Comparison of ENCODE assay signal across 20 cellular contexts in the genomic region with DNA sequence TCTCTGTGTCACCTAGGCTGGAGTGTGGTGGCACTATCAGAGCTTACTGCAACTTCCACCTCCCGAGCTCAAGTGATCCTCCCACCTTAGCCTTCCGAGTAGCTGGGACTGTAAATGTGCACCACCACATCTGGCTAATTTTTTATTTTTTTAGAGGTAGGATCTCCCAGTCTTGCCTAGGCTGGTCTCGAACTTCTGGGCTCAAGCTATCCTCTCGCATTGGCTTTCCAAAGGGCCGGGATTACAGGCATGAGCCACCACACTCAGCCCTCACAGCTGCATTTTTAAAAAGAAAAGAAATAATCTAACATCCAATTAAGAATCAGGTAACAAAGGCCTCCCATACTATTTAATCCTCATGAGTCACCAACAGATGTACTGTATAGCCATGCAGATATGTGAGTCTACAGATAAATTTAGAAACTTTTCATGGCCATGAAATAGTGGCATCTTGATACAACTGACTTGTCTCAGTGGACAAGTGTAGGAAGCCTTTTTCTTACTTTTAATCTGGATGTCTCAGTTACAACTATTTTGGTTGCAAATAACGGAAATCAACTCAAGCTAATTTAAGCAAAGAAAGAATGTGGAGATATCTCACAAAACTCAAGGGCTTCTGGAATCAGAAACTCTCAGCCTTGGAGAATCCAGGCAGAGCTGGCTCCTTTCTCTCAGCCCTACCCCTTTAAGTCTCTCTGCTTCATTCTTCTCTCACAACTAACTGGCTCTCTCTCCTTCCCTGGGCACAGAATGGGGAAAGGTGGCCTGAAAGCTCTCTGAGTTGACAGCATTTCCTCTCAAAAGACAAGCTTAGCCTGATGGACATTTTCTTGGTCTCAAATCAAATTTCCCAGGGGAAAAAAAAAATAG. TPM values are rescaled to one million over a fixed set of nuclear protein-coding genes. Genes with fewer than 3 reads are reported as not detected.
A peak's percentile ranks its signal among the peaks of the same experiment; 100 is the strongest.
DNase-seq lines count a peak whose midpoint lies in the region; ATAC-seq and TF ChIP-seq lines count a peak whose summit lies in the region.
"Had no signal": no experiment of that assay in that cellular context is flagged by ENCODE, and none has a peak within 500 bp of the region (broad histone marks: within the 10 kb centered on the region; RNA-seq: fewer than 3 reads in every experiment).

No MANE protein-coding gene starts in this region.

- H3K4me2 ChIP-seq in GM23338: no peak overlapping the region
- H3K4me2 ChIP-seq in osteoblast (ENCODE audit: insufficient read depth, low read length): no peak overlapping the region

- H3K79me2 ChIP-seq in GM23338 (replicated peaks; ENCODE audit: insufficient read depth) (no peaks in the 10 kb centered on the region), osteoblast (ENCODE audit: insufficient read depth, low read length) (no peaks in the 10 kb centered on the region)

- H4K20me1 ChIP-seq in GM23338 (replicated peaks; ENCODE audit: insufficient read depth) (no peaks in the 10 kb centered on the region), osteoblast (ENCODE audit: insufficient read depth, low read length) (no peaks in the 10 kb centered on the region)

- DNase-seq in GM23338 (ENCODE audit: low spot score) (no peak), OCI-M2 (lab: John Stamatoyannopoulos, UW; ENCODE audit: unreplicated experiment) (peak; percentile 16), cardiac fibroblast (ENCODE audit: low read depth in 2 of 2) (peak; percentile 40 to 65), osteoblast (ENCODE audit: insufficient read length, low spot score, missing footprints) (peak; percentile 58)
- DNase-seq in activated CD4-positive, alpha-beta T cell treated with anti-CD3 and anti-CD28 coated beads, Interleukin-2, amount 10 ng/mL, durations not matched to agents 7 days and 5 days: no peak
- DNase-seq: activated CD8-positive, alpha-beta T cell treated with anti-CD3 and anti-CD28 coated beads for 36 hours; activated naive CD8-positive, alpha-beta T cell treated with anti-CD3 and anti-CD28 coated beads for 36 hours; activated T-cell treated with anti-CD3 and anti-CD28 coated beads, Interleukin-2, amount 50 U/mL, for 48 hours; CD4-positive, alpha-beta memory T cell; central memory CD4-positive, alpha-beta T cell; DND-41; effector memory CD8-positive, alpha-beta T cell; left cardiac atrium; NCI-H1092; NCI-H526 treated with DMSO at 0.1 percent for 48 hours; Peyer's patch; retina had no signal

- CTCF ChIA-PET in activated CD4-positive, alpha-beta T cell treated with anti-CD3 and anti-CD28 coated beads, Interleukin-2, amount 10 ng/mL, durations not matched to agents 7 days and 5 days (lab: Charles Lee): no interaction called here

- H3K4me1 Mint-ChIP-seq in GM23338: no peaks in the 10 kb centered on the region; the same call in 2 of the 3 replicates
- H3K4me1 Mint-ChIP-seq in activated CD4-positive, alpha-beta T cell treated with anti-CD3 and anti-CD28 coated beads, Interleukin-2, amount 10 ng/mL, durations not matched to agents 7 days and 5 days: no peaks in the 10 kb centered on the region
- H3K4me1 Mint-ChIP-seq: activated naive CD8-positive, alpha-beta T cell treated with anti-CD3 and anti-CD28 coated beads for 36 hours; CD4-positive, alpha-beta memory T cell had no signal

- H3K27me3 Mint-ChIP-seq in GM23338 (ENCODE audit: insufficient read depth, low read depth, poor library complexity): no peaks in the 10 kb centered on the region
- H3K27me3 Mint-ChIP-seq in activated CD4-positive, alpha-beta T cell treated with anti-CD3 and anti-CD28 coated beads, Interleukin-2, amount 10 ng/mL, durations not matched to agents 7 days and 5 days: no peaks in the 10 kb centered on the region
- H3K27me3 Mint-ChIP-seq: activated CD8-positive, alpha-beta T cell treated with anti-CD3 and anti-CD28 coated beads for 36 hours; activated naive CD8-positive, alpha-beta T cell treated with anti-CD3 and anti-CD28 coated beads for 36 hours; CD4-positive, alpha-beta memory T cell; effector memory CD8-positive, alpha-beta T cell had no signal

- H3K27me3 ChIP-seq in GM23338 (ENCODE audit: insufficient read depth) (no peaks in the 10 kb centered on the region), osteoblast (ENCODE audit: insufficient read depth, low read length) (no peaks in the 10 kb centered on the region)
- H3K27me3 ChIP-seq: Peyer's patch had no signal

- no peak overlapping the region; the same call in 1 of the 2 replicates for H3K27ac Mint-ChIP-seq in GM23338
- no peak overlapping the region for H3K27ac Mint-ChIP-seq in activated CD4-positive, alpha-beta T cell treated with anti-CD3 and anti-CD28 coated beads, Interleukin-2, amount 10 ng/mL, durations not matched to agents 7 days and 5 days
- H3K27ac Mint-ChIP-seq: activated CD8-positive, alpha-beta T cell treated with anti-CD3 and anti-CD28 coated beads for 36 hours; activated naive CD8-positive, alpha-beta T cell treated with anti-CD3 and anti-CD28 coated beads for 36 hours; CD4-positive, alpha-beta memory T cell; effector memory CD8-positive, alpha-beta T cell had no signal

- H3K4me3 Mint-ChIP-seq in GM23338: no peak overlapping the region
- H3K4me3 Mint-ChIP-seq in activated CD4-positive, alpha-beta T cell treated with anti-CD3 and anti-CD28 coated beads, Interleukin-2, amount 10 ng/mL, durations not matched to agents 7 days and 5 days: no peak overlapping the region
- H3K4me3 Mint-ChIP-seq: activated CD8-positive, alpha-beta T cell treated with anti-CD3 and anti-CD28 coated beads for 36 hours; activated naive CD8-positive, alpha-beta T cell treated with anti-CD3 and anti-CD28 coated beads for 36 hours; CD4-positive, alpha-beta memory T cell; effector memory CD8-positive, alpha-beta T cell had no signal

- POLR2A ChIA-PET in activated CD4-positive, alpha-beta T cell treated with anti-CD3 and anti-CD28 coated beads, Interleukin-2, amount 10 ng/mL, durations not matched to agents 7 days and 5 days (lab: Charles Lee): no interaction called here

- H3K9me3 Mint-ChIP-seq in GM23338: no peaks in the 10 kb centered on the region; the same call in 2 of the 3 replicates
- no peaks in the 10 kb centered on the region for H3K9me3 Mint-ChIP-seq in activated CD4-positive, alpha-beta T cell treated with anti-CD3 and anti-CD28 coated beads, Interleukin-2, amount 10 ng/mL, durations not matched to agents 7 days and 5 days
- H3K9me3 Mint-ChIP-seq: activated CD8-positive, alpha-beta T cell treated with anti-CD3 and anti-CD28 coated beads for 36 hours; activated naive CD8-positive, alpha-beta T cell treated with anti-CD3 and anti-CD28 coated beads for 36 hours; CD4-positive, alpha-beta memory T cell; effector memory CD8-positive, alpha-beta T cell had no signal

- 0 out of 2 replicates have a peak, but pooled peaks cover 4% of the 10 kb centered on the region for H3F3A ChIP-seq in GM23338 (replicated peaks; ENCODE audit: low read depth)

- H3K36me3 Mint-ChIP-seq in GM23338 (ENCODE audit: low read depth): no peaks in the 10 kb centered on the region
- H3K36me3 Mint-ChIP-seq in activated CD4-positive, alpha-beta T cell treated with anti-CD3 and anti-CD28 coated beads, Interleukin-2, amount 10 ng/mL, durations not matched to agents 7 days and 5 days (ENCODE audit: low read depth): no peaks in the 10 kb centered on the region
- H3K36me3 Mint-ChIP-seq: activated naive CD8-positive, alpha-beta T cell treated with anti-CD3 and anti-CD28 coated beads for 36 hours; CD4-positive, alpha-beta memory T cell had no signal

- TF ChIP-seq CTCF in GM23338 (conservative IDR thresholded peaks at IDR 0.05; ENCODE audit: low read depth in 2 of 2): no peak
- TF ChIP-seq CTCF in cardiac fibroblast (IDR thresholded peaks at IDR 0.05; ENCODE audit: low read depth, low read length): no peak
- TF ChIP-seq CTCF in osteoblast (IDR thresholded peaks at IDR 0.05; ENCODE audit: extremely low read depth, low read depth, low read length): no peak

- H3K4me3 ChIP-seq in GM23338: no peak overlapping the region
- H3K4me3 ChIP-seq in cardiac fibroblast (replicated peaks in 1 of 2; ENCODE audit: low read depth in 2 of 2, low read length in 2 of 2): no peak overlapping the region
- no peak overlapping the region for H3K4me3 ChIP-seq in osteoblast (ENCODE audit: insufficient read depth, low read length)
- H3K4me3 ChIP-seq: Peyer's patch had no signal

- H3K36me3 ChIP-seq in GM23338 (ENCODE audit: insufficient read depth): no peaks in the 10 kb centered on the region
- H3K36me3 ChIP-seq in osteoblast (ENCODE audit: insufficient read depth, low read length): no peaks in the 10 kb centered on the region
- H3K36me3 ChIP-seq: Peyer's patch had no signal

- H2AFZ ChIP-seq in GM23338: peak overlapping the region; percentile 90
- no peak overlapping the region for H2AFZ ChIP-seq in osteoblast (ENCODE audit: low read length)

- no peaks in the 10 kb centered on the region for H3K9me3 ChIP-seq in osteoblast (ENCODE audit: low read depth, low read length)
- H3K9me3 ChIP-seq: Peyer's patch had no signal

- peaks cover 11% of the 10 kb centered on the region; the same call in 1 of the 2 replicates for H3K9me2 ChIP-seq in GM23338 (ENCODE audit: insufficient read depth)

- no peak overlapping the region; the same call in 1 of the 2 replicates for H3K27ac ChIP-seq in GM23338 (ENCODE audit: low read depth)
- no peak overlapping the region for H3K27ac ChIP-seq in osteoblast (ENCODE audit: low read depth, low read length)
- H3K27ac ChIP-seq: Peyer's patch had no signal

- H3K4me1 ChIP-seq in GM23338 (ENCODE audit: insufficient read depth): no peaks in the 10 kb centered on the region
- no peaks in the 10 kb centered on the region for H3K4me1 ChIP-seq in osteoblast (ENCODE audit: insufficient read depth, low read length)
- H3K4me1 ChIP-seq: Peyer's patch had no signal

- peak; percentile 36; the same call in 1 of the 3 replicates for ATAC-seq in GM23338
- no peak for ATAC-seq in GM21737 (IDR thresholded peaks at IDR 0.05; ENCODE audit: unreplicated experiment)
- no peak for ATAC-seq in GM21360 (IDR thresholded peaks at IDR 0.05; ENCODE audit: unreplicated experiment)
- no peak for ATAC-seq in HG03095 (IDR thresholded peaks at IDR 0.05; ENCODE audit: unreplicated experiment)
- ATAC-seq: activated CD8-positive, alpha-beta T cell treated with anti-CD3 and anti-CD28 coated beads for 36 hours; effector memory CD8-positive, alpha-beta T cell; left cardiac atrium had no signal

TF ChIP-seq in GM23338, 12 proteins besides CTCF, POLR2A, EP300 and RAD21:
- TF ChIP-seq POLR2AphosphoS5 (IDR thresholded peaks at IDR 0.05; ENCODE audit: low read depth) (no peak), ZNF114 (CRISPR knock-in tag; IDR thresholded peaks at IDR 0.05) (no peak), EZH2phosphoT487 (IDR thresholded peaks at IDR 0.05; ENCODE audit: unreplicated experiment) (no peak), ZNF331 (CRISPR knock-in tag; IDR thresholded peaks at IDR 0.05; ENCODE audit: low read depth) (no peak), EZH2 (IDR thresholded peaks at IDR 0.05; ENCODE audit: low read depth, unreplicated experiment) (no peak), NANOG (IDR thresholded peaks at IDR 0.05; ENCODE audit: borderline replicate concordance) (no peak)
TF ChIP-seq in GM23338: peak in this region for 0.

RNA-seq across cellular contexts. Expression of a gene that starts 12.9 kb away (rescaled TPM):
- total RNA-seq in GM23338 (2014; rRNA removed; shearing (Covaris generic)): 134 and 137 TPM in 2 replicates
- polyA plus RNA-seq in GM23338 (2016; fragmentation: Nextera tagmentation; extraction: Ambion mirVana): 93.1 and 112 TPM in 2 replicates
- 31.5 TPM in 2 replicates for total RNA-seq in osteoblast
- 10 to 100 TPM; 52.7 to 54.2 TPM for total RNA-seq in activated CD4-positive, alpha-beta T cell treated with anti-CD3 and anti-CD28 coated beads, Interleukin-2, amount 10 ng/mL, durations not matched to agents 7 days and 5 days

Comparison
In these comparisons a context has a peak if more than half of its experiments do, and no peak if none do; other contexts are left out.
1. DNase-seq: peak in OCI-M2 (single experiment), cardiac fibroblast (2 of 2) and osteoblast (single experiment); none in GM23338 (single experiment) and activated CD4-positive, alpha-beta T cell treated with anti-CD3 and anti-CD28 coated beads, Interleukin-2, amount 10 ng/mL, durations not matched to agents 7 days and 5 days (single experiment).